Comparison of ENCODE assay signal across 8 cellular contexts in the genomic region with DNA sequence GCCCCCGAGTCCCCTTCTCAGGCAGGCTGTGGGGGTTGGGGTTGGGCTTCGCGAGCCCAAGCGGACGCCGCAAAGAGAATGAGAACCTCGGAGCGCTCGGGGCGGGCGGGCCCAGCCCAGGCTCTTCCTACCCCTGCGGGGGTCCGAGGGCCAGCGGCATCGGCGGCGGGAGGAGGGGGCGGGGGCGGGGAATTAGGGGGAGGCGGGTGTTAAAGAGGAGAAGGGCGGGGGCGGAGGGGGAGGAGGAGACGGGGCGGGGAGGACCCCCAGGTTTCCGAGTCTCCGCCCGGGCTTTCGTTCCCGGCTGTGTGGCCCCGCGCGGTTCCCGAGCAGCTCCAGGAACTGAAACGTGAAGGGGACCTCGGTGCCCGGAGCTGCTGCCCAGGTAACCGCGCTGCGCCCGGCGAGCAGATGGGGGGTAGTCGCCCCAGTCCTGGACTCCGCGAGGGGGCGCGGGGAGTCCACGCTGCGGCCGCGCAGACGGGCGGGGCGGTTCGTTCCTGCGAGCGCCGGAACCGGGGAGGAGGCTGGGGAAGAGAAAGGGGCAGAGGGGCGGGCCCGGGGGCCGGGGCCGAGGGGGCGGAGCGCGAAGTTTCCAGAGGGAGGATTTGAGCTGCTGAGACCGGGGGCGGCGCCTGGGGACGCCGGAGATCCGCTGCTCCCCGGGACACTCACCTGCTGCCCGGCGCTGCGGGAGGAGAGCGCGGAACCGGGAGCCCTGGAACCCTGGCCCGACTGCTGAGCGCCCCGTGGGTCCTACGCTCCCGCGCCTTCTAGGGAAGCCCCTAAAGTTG. TPM values are rescaled to one million over a fixed set of nuclear protein-coding genes. Genes with fewer than 3 reads are reported as not detected.
DNase-seq lines count a peak whose midpoint lies in the region; ATAC-seq lines count a peak whose summit lies in the region.

No MANE protein-coding gene starts in this region.

- H3K27ac Mint-ChIP-seq in activated naive CD8-positive, alpha-beta T cell treated with anti-CD3 and anti-CD28 coated beads, Interleukin-2, amount 10 ng/mL, durations not matched to agents 7 days and 5 days: no peak overlapping the region

- no peaks in the 10 kb centered on the region for H3K36me3 Mint-ChIP-seq in activated naive CD8-positive, alpha-beta T cell treated with anti-CD3 and anti-CD28 coated beads, Interleukin-2, amount 10 ng/mL, durations not matched to agents 7 days and 5 days

- H4K20me1 ChIP-seq in GM23248 (ENCODE audit: insufficient read depth): no peaks in the 10 kb centered on the region

- H3K27me3 Mint-ChIP-seq in activated naive CD8-positive, alpha-beta T cell treated with anti-CD3 and anti-CD28 coated beads, Interleukin-2, amount 10 ng/mL, durations not matched to agents 7 days and 5 days: peaks cover 38% of the 10 kb centered on the region

- H3K4me3 ChIP-seq in GM23248 (0 out of 2 replicates have a peak overlapping the region, but pooled peaks have one; percentile 43), iPS-20b (ENCODE audit: low read length) (peak overlapping the region; percentile 76)

- no peaks in the 10 kb centered on the region for H3K9me2 ChIP-seq in GM23248 (ENCODE audit: insufficient read depth)

- peak; percentile 44 for ATAC-seq in activated naive CD8-positive, alpha-beta T cell treated with anti-CD3 and anti-CD28 coated beads, Interleukin-2, amount 10 ng/mL, durations not matched to agents 7 days and 5 days (ENCODE audit: low read depth)
- no peak for ATAC-seq in GM21825 (IDR thresholded peaks at IDR 0.05; ENCODE audit: unreplicated experiment)

- POLR2A ChIA-PET in activated naive CD8-positive, alpha-beta T cell treated with anti-CD3 and anti-CD28 coated beads, Interleukin-2, amount 10 ng/mL, durations not matched to agents 7 days and 5 days (lab: Charles Lee): no interaction called here

- H3K9me3 Mint-ChIP-seq in activated naive CD8-positive, alpha-beta T cell treated with anti-CD3 and anti-CD28 coated beads, Interleukin-2, amount 10 ng/mL, durations not matched to agents 7 days and 5 days: peaks cover 3% of the 10 kb centered on the region

- DNase-seq in GM23248: peak; percentile 48
- peak; percentile 98 for DNase-seq in NCI-H510A (lab: John Stamatoyannopoulos, UW)
- peak; percentile 53 for DNase-seq in activated naive CD8-positive, alpha-beta T cell treated with anti-CD3 and anti-CD28 coated beads, Interleukin-2, amount 10 ng/mL, durations not matched to agents 7 days and 5 days
- peak; percentile 27 to 42 for DNase-seq in stimulated activated CD4-positive, alpha-beta T cell treated with anti-CD3 and anti-CD28 coated beads, Interleukin-2, amount 100 ng/mL, for 48 hours
- DNase-seq in kidney glomerular epithelial cell (lab: John Stamatoyannopoulos, UW): no peak
- DNase-seq in SIG-M5 (lab: John Stamatoyannopoulos, UW): no peak

- in situ Hi-C loops in GM23248 (cut with MboI): no loop called here

- H3K27ac ChIP-seq in GM23248 (no peak overlapping the region), iPS-20b (ENCODE audit: low read length) (no peak overlapping the region)

- H2AFZ ChIP-seq in GM23248: no peak overlapping the region

- H3K4me1 ChIP-seq in GM23248 (ENCODE audit: insufficient read depth): no peaks in the 10 kb centered on the region
- peaks cover 8% of the 10 kb centered on the region; the same call in 1 of the 2 replicates for H3K4me1 ChIP-seq in iPS-20b (ENCODE audit: insufficient read depth, low read length)

- H3F3A ChIP-seq in GM23248 (ENCODE audit: insufficient read depth): no peaks in the 10 kb centered on the region

- H3K9me3 ChIP-seq in GM23248 (ENCODE audit: low read depth): no peaks in the 10 kb centered on the region
- H3K9me3 ChIP-seq in iPS-20b (ENCODE audit: insufficient read depth, low read depth, low read length): no peaks in the 10 kb centered on the region

- peak overlapping the region; percentile 39 for H3K4me3 Mint-ChIP-seq in activated naive CD8-positive, alpha-beta T cell treated with anti-CD3 and anti-CD28 coated beads, Interleukin-2, amount 10 ng/mL, durations not matched to agents 7 days and 5 days

- no peak overlapping the region for H3K9ac ChIP-seq in GM23248
- peak overlapping the region; percentile 72; the same call in 1 of the 2 replicates for H3K9ac ChIP-seq in iPS-20b (ENCODE audit: low read depth, low read length)

- H3K27me3 ChIP-seq in GM23248 (replicated peaks; ENCODE audit: insufficient read depth): peaks cover 31% of the 10 kb centered on the region
- peaks cover 60% of the 10 kb centered on the region for H3K27me3 ChIP-seq in iPS-20b (ENCODE audit: insufficient read depth, low read length)

- H3K4me2 ChIP-seq in GM23248 (ENCODE audit: unreplicated experiment): peak overlapping the region; percentile 53

- no peaks in the 10 kb centered on the region for H3K36me3 ChIP-seq in GM23248 (ENCODE audit: low read depth)
- peaks cover 5% of the 10 kb centered on the region; the same call in 1 of the 2 replicates for H3K36me3 ChIP-seq in iPS-20b (ENCODE audit: insufficient read depth, low read depth, low read length)

- H3K4me1 Mint-ChIP-seq in activated naive CD8-positive, alpha-beta T cell treated with anti-CD3 and anti-CD28 coated beads, Interleukin-2, amount 10 ng/mL, durations not matched to agents 7 days and 5 days: no peaks in the 10 kb centered on the region

- no peaks in the 10 kb centered on the region for H3K79me2 ChIP-seq in GM23248 (ENCODE audit: insufficient read depth)

- WGBS in GM23248 (ENCODE audit: low coverage in 1 of 2, low lambda C conversion rate in 2 of 2, missing lambda C conversion rate in 2 of 2), 2 experiments: 1 to 3% methylated on average over 15 to 75 of the region's 84 CpGs

RNA-seq across cellular contexts. Expression of a gene that starts 38.4 kb away (rescaled TPM):
- not detected in 2 replicates for total RNA-seq in GM23248 (2014; rRNA removed; shearing (Covaris generic))
- not detected in 2 replicates for polyA plus RNA-seq in GM23248 (2016; fragmentation: Nextera tagmentation; extraction: Ambion mirVana)
- total RNA-seq in activated naive CD8-positive, alpha-beta T cell treated with anti-CD3 and anti-CD28 coated beads, Interleukin-2, amount 10 ng/mL, durations not matched to agents 7 days and 5 days: under 1 TPM in 1 of 2 experiments, not detected in 1; 0.03 TPM

Comparison
In these comparisons a context has a peak if more than half of its experiments do, and no peak if none do; other contexts are left out.
1. DNase-seq: peak in GM23248 (single experiment), NCI-H510A (single experiment), activated naive CD8-positive, alpha-beta T cell treated with anti-CD3 and anti-CD28 coated beads, Interleukin-2, amount 10 ng/mL, durations not matched to agents 7 days and 5 days (single experiment) and stimulated activated CD4-positive, alpha-beta T cell treated with anti-CD3 and anti-CD28 coated beads, Interleukin-2, amount 100 ng/mL, for 48 hours (2 of 2); none in kidney glomerular epithelial cell (single experiment) and SIG-M5 (single experiment).